9 cellular contexts compared by ENCODE assay signal in genomic region chr10:36725581-36726520, GRCh38.
DNase-seq lines count a peak whose midpoint lies in the region; ATAC-seq and TF ChIP-seq lines count a peak whose summit lies in the region.
"Had no signal": no experiment of that assay in that cellular context is flagged by ENCODE, and none has a peak within 500 bp of the region (broad histone marks: within the 10 kb centered on the region; RNA-seq: fewer than 3 reads in every experiment).

No MANE protein-coding gene starts in this region.

- no peak overlapping the region for H3K4me3 ChIP-seq in kidney epithelial cell (ENCODE audit: low read depth, low read length)
- H3K4me3 ChIP-seq: lung had no signal

- ATAC-seq in HG02763 (IDR thresholded peaks at IDR 0.05; ENCODE audit: unreplicated experiment) (no peak), GM18520 (IDR thresholded peaks at IDR 0.05; ENCODE audit: unreplicated experiment) (no peak), HG03280 (IDR thresholded peaks at IDR 0.05; ENCODE audit: unreplicated experiment) (no peak), GM21526 (IDR thresholded peaks at IDR 0.05; ENCODE audit: low FRiP score, unreplicated experiment) (no peak)

- TF ChIP-seq CTCF in kidney epithelial cell (IDR thresholded peaks at IDR 0.05; ENCODE audit: insufficient read depth, low read length, poor library complexity, severe bottlenecking) = peak; percentile 55

- no peaks in the 10 kb centered on the region for H3K27me3 ChIP-seq in kidney epithelial cell (ENCODE audit: control insufficient read depth, insufficient read depth, low read length)

- H3K36me3 ChIP-seq in kidney epithelial cell (ENCODE audit: control insufficient read depth, insufficient read depth, low read length) = no peaks in the 10 kb centered on the region

- DNase-seq in DMS153 treated with DMSO at 0.1 percent for 48 hours (lab: John Stamatoyannopoulos, UW; ENCODE audit: unreplicated experiment) (peak; percentile 9), NCI-H1436 treated with DMSO at 0.1 percent for 48 hours (lab: John Stamatoyannopoulos, UW) (peak; percentile 70), anterior cingulate cortex (lab: John Stamatoyannopoulos, UW) (peak in 48 of 58 donors; percentile 6 to 81 (median 37)), kidney epithelial cell (ENCODE audit: low read depth) (peak; percentile 61)

Comparison
In these comparisons a context has a peak if more than half of its experiments do, and no peak if none do; other contexts are left out.
1. DNase-seq: peak in every context shown above with its lines; median percentile 70 in NCI-H1436 treated with DMSO at 0.1 percent for 48 hours; 61 in kidney epithelial cell; 37 in anterior cingulate cortex; 9 in DMS153 treated with DMSO at 0.1 percent for 48 hours.